ENCODE assay signal across 1 cellular context in genomic region chr1:156114919-156115513, GRCh38.
TF ChIP-seq lines count a peak whose summit lies in the region.

No MANE protein-coding gene starts in this region.

TF ChIP-seq in HepG2, 621 proteins besides CTCF, POLR2A, EP300 and RAD21 (continued from another document and continues in another):
- TF ChIP-seq ZNF142 (CRISPR knock-in tag; IDR thresholded peaks at IDR 0.05) (0 out of 2 replicates have a peak, but pooled peaks have one; percentile 22), HNF1B (CRISPR knock-in tag; IDR thresholded peaks at IDR 0.05) (0 out of 2 replicates have a peak, but pooled peaks have one; percentile 13), GABPB1 (CRISPR knock-in tag; IDR thresholded peaks at IDR 0.05) (peak; percentile 49; the same call in 1 of the 2 replicates), FOXC1 (CRISPR knock-in tag; IDR thresholded peaks at IDR 0.05; ENCODE audit: borderline replicate concordance) (peak; percentile 29; the same call in 1 of the 2 replicates), ZNF430 (CRISPR knock-in tag; IDR thresholded peaks at IDR 0.05) (no peak), KAT7 (CRISPR knock-in tag; IDR thresholded peaks at IDR 0.05; ENCODE audit: borderline replicate concordance) (0 out of 2 replicates have a peak, but pooled peaks have one; percentile 67), ZNF839 (CRISPR knock-in tag; IDR thresholded peaks at IDR 0.05; ENCODE audit: borderline replicate concordance) (0 out of 2 replicates have a peak, but pooled peaks have one; percentile 45), RFXANK (CRISPR knock-in tag; IDR thresholded peaks at IDR 0.05) (no peak), NONO (IDR thresholded peaks at IDR 0.05) (no peak), NONO (CRISPR knock-in tag; conservative IDR thresholded peaks at IDR 0.05) (peak; percentile 52; the same call in 1 of the 2 replicates), SIN3B (IDR thresholded peaks at IDR 0.05; ENCODE audit: low read length) (0 out of 2 replicates have a peak, but pooled peaks have one; percentile 6), SRSF9 (IDR thresholded peaks at IDR 0.05; ENCODE audit: borderline replicate concordance, insufficient read depth, low read depth, low read length, poor library complexity, severe bottlenecking) (no peak), MIER3 (CRISPR knock-in tag; IDR thresholded peaks at IDR 0.05; ENCODE audit: borderline replicate concordance) (0 out of 2 replicates have a peak, but pooled peaks have one; percentile 14), ZFP82 (CRISPR knock-in tag; IDR thresholded peaks at IDR 0.05; ENCODE audit: borderline replicate concordance) (no peak), ADNP (CRISPR knock-in tag; IDR thresholded peaks at IDR 0.05) (no peak), WIZ (CRISPR knock-in tag; IDR thresholded peaks at IDR 0.05) (0 out of 2 replicates have a peak, but pooled peaks have one; percentile 60), RCOR2 (CRISPR knock-in tag; IDR thresholded peaks at IDR 0.05) (no peak), ARNT (IDR thresholded peaks at IDR 0.05) (no peak), ZNF484 (CRISPR knock-in tag; IDR thresholded peaks at IDR 0.05; ENCODE audit: borderline replicate concordance, low read depth) (no peak), NFATC3 (CRISPR knock-in tag; IDR thresholded peaks at IDR 0.05) (0 out of 2 replicates have a peak, but pooled peaks have one; percentile 19), PHF5A (CRISPR knock-in tag; IDR thresholded peaks at IDR 0.05; ENCODE audit: low read depth, unreplicated experiment) (no peak), ZNF33A (CRISPR knock-in tag; IDR thresholded peaks at IDR 0.05; ENCODE audit: borderline replicate concordance) (no peak), ZFX (CRISPR knock-in tag; IDR thresholded peaks at IDR 0.05; ENCODE audit: low read depth) (peak; percentile 68), ZNF567 (CRISPR knock-in tag; IDR thresholded peaks at IDR 0.05; ENCODE audit: borderline replicate concordance) (peak; percentile 34; the same call in 1 of the 2 replicates), AHR (CRISPR knock-in tag; IDR thresholded peaks at IDR 0.05) (no peak), ZNF777 (CRISPR knock-in tag; IDR thresholded peaks at IDR 0.05) (no peak), TEAD3 (CRISPR knock-in tag; optimal IDR thresholded peaks at IDR 0.05; ENCODE audit: borderline replicate concordance) (peak; percentile 3), GLMP (CRISPR knock-in tag; IDR thresholded peaks at IDR 0.05; ENCODE audit: borderline replicate concordance) (no peak), ZNF331 (CRISPR knock-in tag; IDR thresholded peaks at IDR 0.05) (no peak), ZNF263 (CRISPR knock-in tag; IDR thresholded peaks at IDR 0.05) (peak; percentile 36; the same call in 1 of the 2 replicates), TBX2 (CRISPR knock-in tag; IDR thresholded peaks at IDR 0.05; ENCODE audit: borderline replicate concordance) (peak; percentile 48; the same call in 1 of the 2 replicates), ZNF296 (CRISPR knock-in tag; conservative IDR thresholded peaks at IDR 0.05) (no peak), ISL2 (CRISPR knock-in tag; IDR thresholded peaks at IDR 0.05) (no peak), MYC (CRISPR knock-in tag; IDR thresholded peaks at IDR 0.05; ENCODE audit: borderline replicate concordance) (peak; percentile 29; the same call in 1 of the 2 replicates), SMAD3 (CRISPR knock-in tag; IDR thresholded peaks at IDR 0.05) (peak; percentile 28; the same call in 1 of the 2 replicates), ZNF3 (CRISPR knock-in tag; IDR thresholded peaks at IDR 0.05) (peak; percentile 20; the same call in 1 of the 2 replicates), RNF219 (CRISPR knock-in tag; IDR thresholded peaks at IDR 0.05) (no peak), SMYD3 (CRISPR knock-in tag; IDR thresholded peaks at IDR 0.05) (no peak), ATF1 (CRISPR knock-in tag; IDR thresholded peaks at IDR 0.05) (no peak), ZNF441 (CRISPR knock-in tag; IDR thresholded peaks at IDR 0.05; ENCODE audit: borderline replicate concordance) (peak; percentile 40; the same call in 1 of the 2 replicates), NCOA1 (CRISPR knock-in tag; IDR thresholded peaks at IDR 0.05) (peak; percentile 86; the same call in 1 of the 2 replicates), ZNF572 (CRISPR knock-in tag; IDR thresholded peaks at IDR 0.05) (0 out of 2 replicates have a peak, but pooled peaks have one; percentile 39), REST (IDR thresholded peaks at IDR 0.05; ENCODE audit: borderline replicate concordance in 1 of 2, low read depth in 1 of 2, low read length in 2 of 2) (no peak)
- TF ChIP-seq, protein P1, sequence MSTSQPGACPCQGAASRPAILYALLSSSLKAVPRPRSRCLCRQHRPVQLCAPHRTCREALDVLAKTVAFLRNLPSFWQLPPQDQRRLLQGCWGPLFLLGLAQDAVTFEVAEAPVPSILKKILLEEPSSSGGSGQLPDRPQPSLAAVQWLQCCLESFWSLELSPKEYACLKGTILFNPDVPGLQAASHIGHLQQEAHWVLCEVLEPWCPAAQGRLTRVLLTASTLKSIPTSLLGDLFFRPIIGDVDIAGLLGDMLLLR (CRISPR knock-in tag; IDR thresholded peaks at IDR 0.05) = no peak
- TF ChIP-seq, protein P2, sequence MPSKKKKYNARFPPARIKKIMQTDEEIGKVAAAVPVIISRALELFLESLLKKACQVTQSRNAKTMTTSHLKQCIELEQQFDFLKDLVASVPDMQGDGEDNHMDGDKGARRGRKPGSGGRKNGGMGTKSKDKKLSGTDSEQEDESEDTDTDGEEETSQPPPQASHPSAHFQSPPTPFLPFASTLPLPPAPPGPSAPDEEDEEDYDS (CRISPR knock-in tag; IDR thresholded peaks at IDR 0.05) = peak; percentile 29; the same call in 1 of the 2 replicates
- TF ChIP-seq, protein P3, sequence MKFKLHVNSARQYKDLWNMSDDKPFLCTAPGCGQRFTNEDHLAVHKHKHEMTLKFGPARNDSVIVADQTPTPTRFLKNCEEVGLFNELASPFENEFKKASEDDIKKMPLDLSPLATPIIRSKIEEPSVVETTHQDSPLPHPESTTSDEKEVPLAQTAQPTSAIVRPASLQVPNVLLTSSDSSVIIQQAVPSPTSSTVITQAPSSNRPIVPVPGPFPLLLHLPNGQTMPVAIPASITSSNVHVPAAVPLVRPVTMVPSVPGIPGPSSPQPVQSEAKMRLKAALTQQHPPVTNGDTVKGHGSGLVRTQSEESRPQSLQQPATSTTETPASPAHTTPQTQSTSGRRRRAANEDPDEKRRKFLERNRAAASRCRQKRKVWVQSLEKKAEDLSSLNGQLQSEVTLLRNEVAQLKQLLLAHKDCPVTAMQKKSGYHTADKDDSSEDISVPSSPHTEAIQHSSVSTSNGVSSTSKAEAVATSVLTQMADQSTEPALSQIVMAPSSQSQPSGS (CRISPR knock-in tag; IDR thresholded peaks at IDR 0.05) = no peak
